In genomic region chr3:5231536-5231935, GRCh38 we compare ENCODE assay signal across 15 cellular contexts.
"Had no signal": no experiment of that assay in that cellular context is flagged by ENCODE, and none has a peak within 500 bp of the region (broad histone marks: within the 10 kb centered on the region; RNA-seq: fewer than 3 reads in every experiment).

No MANE protein-coding gene starts in this region.

- DNase-seq: activated B cell treated with CpG ODN at 0.5 μM for 24 hours; activated CD4-positive, alpha-beta T cell treated with anti-CD3 and anti-CD28 coated beads for 48 hours; activated CD8-positive, alpha-beta T cell treated with anti-CD3 and anti-CD28 coated beads for 36 hours; activated effector memory CD4-positive, alpha-beta T cell treated with Interleukin-2 at 50 U/mL for 16 hours; activated naive CD4-positive, alpha-beta T cell treated with anti-CD3 and anti-CD28 coated beads, Interleukin-2, amount 50 U/mL, for 16 hours; activated T-cell treated with anti-CD3 and anti-CD28 coated beads, Interleukin-2, amount 50 U/mL, for 4 hours; mesenchymal stem cell; occipital lobe; right cardiac atrium; stimulated activated CD4-positive, alpha-beta T cell treated with anti-CD3 and anti-CD28 coated beads, Interleukin-15, amount 100 ng/mL, for 24 hours; stimulated activated CD4-positive, alpha-beta T cell treated with anti-CD3 and anti-CD28 coated beads, Interleukin-4, amount 100 ng/mL, for 1 hour; stimulated activated naive CD4-positive, alpha-beta T cell; tibial artery; uterus had no signal

- H3K9me3 ChIP-seq: tibial artery, uterus had no signal

- H3K4me3 ChIP-seq: skin epidermis, tibial artery, uterus had no signal

- H3K4me1 ChIP-seq: tibial artery, uterus had no signal

- H3K36me3 ChIP-seq: tibial artery, uterus had no signal

- H3K27me3 ChIP-seq: uterus had no signal

- H3K27ac ChIP-seq: skin epidermis, tibial artery, uterus had no signal
